In genomic region chr2:69734858-69735574, GRCh38 we compare ENCODE assay signal across 32 cellular contexts. TPM values are rescaled to one million over a fixed set of nuclear protein-coding genes. Genes with fewer than 3 reads are reported as not detected.
DNase-seq lines count a peak whose midpoint lies in the region; ATAC-seq, FAIRE-seq and TF ChIP-seq lines count a peak whose summit lies in the region.
"Had no signal": no experiment of that assay in that cellular context is flagged by ENCODE, and none has a peak within 500 bp of the region (broad histone marks: within the 10 kb centered on the region; RNA-seq: fewer than 3 reads in every experiment).

No MANE protein-coding gene starts in this region.

- H2AFZ ChIP-seq in Loucy (ENCODE audit: low read length) (0 out of 2 replicates have a peak overlapping the region, but pooled peaks have one; percentile 36), osteoblast (ENCODE audit: low read length) (peak overlapping the region; percentile 17)

- H3K4me1 ChIP-seq in Caco-2 = peaks cover 25% of the 10 kb centered on the region
- H3K4me1 ChIP-seq in Loucy (ENCODE audit: insufficient read depth, low read length, poor library complexity, severe bottlenecking) = no peaks in the 10 kb centered on the region
- no peaks in the 10 kb centered on the region for H3K4me1 ChIP-seq in endodermal cell (ENCODE audit: control insufficient read depth, insufficient read depth, low read length)
- H3K4me1 ChIP-seq in osteoblast (ENCODE audit: insufficient read depth, low read length) = no peaks in the 10 kb centered on the region

- H3K4me2 ChIP-seq in Loucy (ENCODE audit: low read depth, low read length, poor library complexity, severe bottlenecking) = no peak overlapping the region
- no peak overlapping the region for H3K4me2 ChIP-seq in osteoblast (ENCODE audit: insufficient read depth, low read length)

- no TSS peak for BruUV-seq in Caco-2 (replicated peaks; lab: Mats Ljungman, UMichigan)

- H3K27me3 Mint-ChIP-seq in Caco-2 (ENCODE audit: insufficient read depth, unreplicated experiment) = no peaks in the 10 kb centered on the region
- H3K27me3 Mint-ChIP-seq in endodermal cell (ENCODE audit: insufficient read depth) = peaks cover 6% of the 10 kb centered on the region
- H3K27me3 Mint-ChIP-seq: activated naive CD8-positive, alpha-beta T cell treated with anti-CD3 and anti-CD28 coated beads, Interleukin-2, amount 50 U/mL, for 24 hours; type B pancreatic cell had no signal

- H4K20me1 ChIP-seq in Loucy (ENCODE audit: insufficient read depth, low read length, poor library complexity, severe bottlenecking) (no peaks in the 10 kb centered on the region), osteoblast (ENCODE audit: insufficient read depth, low read length) (no peaks in the 10 kb centered on the region)

- no peak for ATAC-seq in GM21737 (IDR thresholded peaks at IDR 0.05; ENCODE audit: unreplicated experiment)
- ATAC-seq: activated naive CD8-positive, alpha-beta T cell treated with anti-CD3 and anti-CD28 coated beads, Interleukin-2, amount 50 U/mL, for 24 hours; lower lobe of right lung; mucosa of descending colon; natural killer cell treated with Interleukin-12 subunit alpha and Interleukin-12 subunit beta and Interleukin-15 and Interleukin-18, amount 100 ng/mL, for 72 hours; SK-N-SH treated with all-trans-retinoic acid at 6 μM for 48 hours had no signal

- intact Hi-C loops in Caco-2 (cut with micrococcal nuclease; ENCODE audit: unreplicated experiment) (loop anchor here (1.0 to 2.0 kb wide), 2 partner anchors 46 to 408 kb away; no protein-coding TSS in a partner anchor), dorsolateral prefrontal cortex (cut with DNase I) (no loop called here)

- TF ChIP-seq CTCF in Caco-2 (IDR thresholded peaks at IDR 0.05; ENCODE audit: insufficient read depth in 1 of 2, low read depth in 1 of 2, low read length in 1 of 2, severe bottlenecking in 1 of 2, unreplicated experiment in 1 of 2) = no peak
- TF ChIP-seq CTCF in Loucy (conservative IDR thresholded peaks at IDR 0.05; ENCODE audit: low read length) = no peak
- peak; percentile 42 for TF ChIP-seq CTCF in endodermal cell (conservative IDR thresholded peaks at IDR 0.05)
- TF ChIP-seq CTCF in osteoblast (IDR thresholded peaks at IDR 0.05; ENCODE audit: extremely low read depth, low read depth, low read length) = no peak
- no peak for TF ChIP-seq CTCF in dorsolateral prefrontal cortex (IDR thresholded peaks at IDR 0.05 in 54 of 56, conservative IDR thresholded peaks at IDR 0.05 in 2 of 56; ENCODE audit: low read depth in 1 of 56, partially characterized antibody in 56 of 56)

- H3K4me3 ChIP-seq in Caco-2 (ENCODE audit: low read depth, low read length) (no peak overlapping the region), Loucy (ENCODE audit: low read length, poor library complexity, severe bottlenecking) (no peak overlapping the region), endodermal cell (ENCODE audit: low read length) (no peak overlapping the region), osteoblast (ENCODE audit: insufficient read depth, low read length) (no peak overlapping the region), dorsolateral prefrontal cortex (no peak overlapping the region)
- H3K4me3 ChIP-seq: lower lobe of right lung, mucosa of descending colon, pancreas, spleen had no signal

- FAIRE-seq in frontal cortex (lab: Jason Lieb, UNC) = no peak
- FAIRE-seq: kidney, pancreas had no signal

- no peaks in the 10 kb centered on the region for H3K36me3 Mint-ChIP-seq in Caco-2 (ENCODE audit: insufficient read depth, unreplicated experiment)
- H3K36me3 Mint-ChIP-seq in endodermal cell (ENCODE audit: low read depth) = no peaks in the 10 kb centered on the region
- H3K36me3 Mint-ChIP-seq: CD14-positive monocyte; natural killer cell treated with Interleukin-12 subunit alpha and Interleukin-12 subunit beta and Interleukin-15 and Interleukin-18, amount 100 ng/mL, for 72 hours; type B pancreatic cell had no signal

- H3K9me3 Mint-ChIP-seq in Caco-2 (ENCODE audit: unreplicated experiment) = no peaks in the 10 kb centered on the region
- no peaks in the 10 kb centered on the region for H3K9me3 Mint-ChIP-seq in endodermal cell
- H3K9me3 Mint-ChIP-seq: activated CD4-positive, alpha-beta T cell treated with anti-CD3 and anti-CD28 coated beads, Interleukin-2, amount 10 ng/mL, durations not matched to agents 24 days and 14 days; activated naive CD8-positive, alpha-beta T cell treated with anti-CD3 and anti-CD28 coated beads, Interleukin-2, amount 50 U/mL, for 24 hours; CD14-positive monocyte; natural killer cell treated with Interleukin-12 subunit alpha and Interleukin-12 subunit beta and Interleukin-15 and Interleukin-18, amount 100 ng/mL, for 72 hours had no signal

- H3K9ac ChIP-seq in Loucy (ENCODE audit: low read depth, low read length, poor library complexity, severe bottlenecking) (no peak overlapping the region), endodermal cell (ENCODE audit: extremely low read depth, low read length, poor library complexity, severe bottlenecking) (no peak overlapping the region)

- no peaks in the 10 kb centered on the region for H3F3A ChIP-seq in Loucy (ENCODE audit: low read depth)

- H3K36me3 ChIP-seq in Caco-2 (ENCODE audit: control insufficient read depth, insufficient read depth, low read length) (no peaks in the 10 kb centered on the region), Loucy (ENCODE audit: insufficient read depth, low read length) (no peaks in the 10 kb centered on the region), endodermal cell (ENCODE audit: control insufficient read depth, insufficient read depth, low read length) (no peaks in the 10 kb centered on the region), osteoblast (ENCODE audit: insufficient read depth, low read length) (no peaks in the 10 kb centered on the region)
- H3K36me3 ChIP-seq: lower lobe of right lung, pancreas, spleen had no signal

- H3K9me2 ChIP-seq in Loucy (replicated peaks; ENCODE audit: low read depth, low read length) = no peaks in the 10 kb centered on the region

- CTCF ChIA-PET in Caco-2 (lab: Charles Lee) = interaction anchor here (3.3 kb wide), 1 partner anchor 11 kb away, joined by 31 read pairs; no protein-coding TSS in a partner anchor

- no peak overlapping the region for H3K4me3 Mint-ChIP-seq in Caco-2 (ENCODE audit: unreplicated experiment)
- no peak overlapping the region for H3K4me3 Mint-ChIP-seq in endodermal cell
- H3K4me3 Mint-ChIP-seq: activated CD4-positive, alpha-beta T cell treated with anti-CD3 and anti-CD28 coated beads, Interleukin-2, amount 10 ng/mL, durations not matched to agents 24 days and 14 days; activated naive CD8-positive, alpha-beta T cell treated with anti-CD3 and anti-CD28 coated beads, Interleukin-2, amount 50 U/mL, for 24 hours; CD14-positive monocyte; natural killer cell treated with Interleukin-12 subunit alpha and Interleukin-12 subunit beta and Interleukin-15 and Interleukin-18, amount 100 ng/mL, for 72 hours; type B pancreatic cell had no signal

- 97 to 100% methylated on average over 2 of the region's 2 CpGs for WGBS in endodermal cell (ENCODE audit: insufficient coverage in 1 of 2, insufficient read length in 1 of 2), 2 experiments

- H3K27me3 ChIP-seq in Caco-2 (replicated peaks; ENCODE audit: control insufficient read depth, insufficient read depth, low read length) (no peaks in the 10 kb centered on the region), Loucy (ENCODE audit: insufficient read depth, low read length, poor library complexity, severe bottlenecking) (no peaks in the 10 kb centered on the region), endodermal cell (ENCODE audit: control insufficient read depth, insufficient read depth, low read length, poor library complexity, severe bottlenecking) (no peaks in the 10 kb centered on the region), osteoblast (ENCODE audit: insufficient read depth, low read length) (no peaks in the 10 kb centered on the region), dorsolateral prefrontal cortex (no peaks in the 10 kb centered on the region)
- H3K27me3 ChIP-seq: pancreas, spleen had no signal

- H3K4me1 Mint-ChIP-seq in Caco-2 (ENCODE audit: low read depth, unreplicated experiment) (peaks cover 25% of the 10 kb centered on the region), endodermal cell (peaks cover 16% of the 10 kb centered on the region)
- H3K4me1 Mint-ChIP-seq: activated naive CD8-positive, alpha-beta T cell treated with anti-CD3 and anti-CD28 coated beads, Interleukin-2, amount 50 U/mL, for 24 hours had no signal

- H3K79me2 ChIP-seq in Loucy (ENCODE audit: insufficient read depth, low read length) (no peaks in the 10 kb centered on the region), osteoblast (ENCODE audit: insufficient read depth, low read length) (no peaks in the 10 kb centered on the region)

- DNase-seq in Caco-2 (no peak), endodermal cell (no peak), osteoblast (ENCODE audit: insufficient read length, low spot score, missing footprints) (no peak), dorsolateral prefrontal cortex (no peak), frontal cortex (ENCODE audit: low spot score in 2 of 2) (no peak)
- DNase-seq: activated CD4-positive, alpha-beta T cell treated with anti-CD3 and anti-CD28 coated beads, Interleukin-2, amount 10 ng/mL, durations not matched to agents 24 days and 14 days; activated gamma-delta T cell treated with Interleukin-2 at 50 U/mL for 16 hours; activated naive CD8-positive, alpha-beta T cell treated with anti-CD3 and anti-CD28 coated beads, Interleukin-2, amount 50 U/mL, for 24 hours; activated T-cell treated with anti-CD3 and anti-CD28 coated beads, Interleukin-2, amount 50 U/mL, for 1 hour; cerebellar nuclear complex; DND-41; GOT3; head of caudate nucleus; KG1; kidney; lower lobe of right lung; mucosa of descending colon; NCI-H1436; NCI-H2107; NCI-H774; right cardiac atrium; spleen; stimulated activated CD4-positive, alpha-beta T cell treated with anti-CD3 and anti-CD28 coated beads, Interleukin-2, amount 100 ng/mL, for 48 hours; substantia nigra had no signal

- POLR2A ChIA-PET in Caco-2 (lab: Charles Lee) = interaction anchor here (1.4 kb wide), 1 partner anchor 64 kb away, joined by 3 read pairs; no protein-coding TSS in a partner anchor

- H3K9me3 ChIP-seq in Caco-2 = no peaks in the 10 kb centered on the region
- no peaks in the 10 kb centered on the region for H3K9me3 ChIP-seq in Loucy (ENCODE audit: insufficient read depth, low read depth, low read length)
- H3K9me3 ChIP-seq in endodermal cell (ENCODE audit: control insufficient read depth, low read length) = no peaks in the 10 kb centered on the region
- H3K9me3 ChIP-seq in osteoblast (ENCODE audit: low read depth, low read length) = no peaks in the 10 kb centered on the region
- H3K9me3 ChIP-seq: lower lobe of right lung, mucosa of descending colon, pancreas, spleen had no signal

- H3K27ac ChIP-seq in endodermal cell (ENCODE audit: low read depth, low read length) (no peak overlapping the region), osteoblast (ENCODE audit: low read depth, low read length) (no peak overlapping the region), dorsolateral prefrontal cortex (no peak overlapping the region)
- H3K27ac ChIP-seq: lower lobe of right lung, spleen, VCaP had no signal

- peak overlapping the region; percentile 81 for H3K27ac Mint-ChIP-seq in Caco-2 (ENCODE audit: unreplicated experiment)
- H3K27ac Mint-ChIP-seq in endodermal cell = no peak overlapping the region
- H3K27ac Mint-ChIP-seq: activated CD4-positive, alpha-beta T cell treated with anti-CD3 and anti-CD28 coated beads, Interleukin-2, amount 10 ng/mL, durations not matched to agents 24 days and 14 days; activated naive CD8-positive, alpha-beta T cell treated with anti-CD3 and anti-CD28 coated beads, Interleukin-2, amount 50 U/mL, for 24 hours had no signal

RNA-seq across cellular contexts. Expression of gene ANXA4, which starts 6.9 kb away (rescaled TPM):
- 90.8 and 92.0 TPM in 2 replicates for total RNA-seq in Caco-2 (2022)
- 10 to 100 TPM; 18.0 to 21.4 TPM for total RNA-seq in endodermal cell
- 11.0 TPM for polyA plus RNA-seq in endodermal cell (2013, experiment 1 of 2)
- 11.1 TPM for polyA plus RNA-seq in endodermal cell (2013, experiment 2 of 2)
- 38.4 and 43.9 TPM in 2 replicates for total RNA-seq in osteoblast
- total RNA-seq in dorsolateral prefrontal cortex = 10 to 100 TPM; 19.3 to 78.4 (median 36.1) TPM
- total RNA-seq in frontal cortex = 2.4 TPM
